ENCODE assay signal across 8 cellular contexts in genomic region chr5:179550511-179551342, GRCh38. TPM values are rescaled to one million over a fixed set of nuclear protein-coding genes. Genes with fewer than 3 reads are reported as not detected.
A peak's percentile ranks its signal among the peaks of the same experiment; 100 is the strongest.
DNase-seq lines count a peak whose midpoint lies in the region; TF ChIP-seq lines count a peak whose summit lies in the region.

Gene RUFY1, plus strand, starts transcription at chr5:179550554. Its CDS starts 16 bp downstream, at chr5:179550570.

- DNase-seq in GM10266 (ENCODE audit: extremely low spot score) (peak; percentile 92), HAP-1 (ENCODE audit: low spot score in 2 of 2) (peak; percentile 50 to 84), MM.1S (peak; percentile 79), amygdala (lab: John Stamatoyannopoulos, UW) (peak in 52 of 56 donors; percentile 15 to 92 (median 78)), right atrium auricular region (ENCODE audit: low spot score) (peak; percentile 65), uterus (peak; percentile 76 to 81)

- TF ChIP-seq CTCF in GM10266 (IDR thresholded peaks at IDR 0.05; ENCODE audit: control insufficient read depth, insufficient read depth, low read depth, missing control alignments) (no peak), MM.1S (IDR thresholded peaks at IDR 0.05; ENCODE audit: low read length) (no peak), right atrium auricular region (IDR thresholded peaks at IDR 0.05) (no peak), uterus (IDR thresholded peaks at IDR 0.05) (peak in 2 of 4 experiments; percentile 8 to 50)

- H3K4me2 ChIP-seq in MM.1S (ENCODE audit: low read depth, low read length), result peak within 1 kb of the TSS; percentile 62; the same call in 1 of the 2 replicates

- intact Hi-C loops in T-helper 1 cell treated with Interleukin-12 subunit alpha and Interleukin-12 subunit beta and Interleukin-4 antibody, amounts not matched to agents 30 ng/mL and 1 ng/mL, for 36 hours (cut with micrococcal nuclease), result loop anchor here (1.0 to 10.0 kb wide), 12 partner anchors 9 to 1694 kb away; partner anchors contain the start of genes CANX, HNRNPH1, MAML1 and MGAT1
- intact Hi-C loops in uterus (cut with DNase I; ENCODE audit: low total_unique reads), result no loop called here

- H4K20me1 ChIP-seq in MM.1S (ENCODE audit: insufficient read depth, low read length), result no peaks in the 10 kb centered on the region

- H3K9me3 ChIP-seq in HAP-1 (no peaks in the 10 kb centered on the region), MM.1S (replicated peaks; ENCODE audit: insufficient read depth, low read length) (no peaks in the 10 kb centered on the region), right atrium auricular region (no peaks in the 10 kb centered on the region), uterus (no peaks in the 10 kb centered on the region)

- H3K9ac ChIP-seq in MM.1S (ENCODE audit: low read length), result peak within 1 kb of the TSS; percentile 77
- peak within 1 kb of the TSS; percentile 70 for H3K9ac ChIP-seq in rectal smooth muscle tissue (ENCODE audit: low read length)

- in situ Hi-C loops in HAP-1 (cut with MboI; ENCODE audit: low sequenced_read_pairs), result no loop called here

- H3K4me1 ChIP-seq in HAP-1, result peaks cover 25% of the 10 kb centered on the region
- no peaks in the 10 kb centered on the region for H3K4me1 ChIP-seq in MM.1S (ENCODE audit: low read length)
- peaks cover 0 to 31% of the 10 kb centered on the region in 2 donors for H3K4me1 ChIP-seq in right atrium auricular region
- H3K4me1 ChIP-seq in rectal smooth muscle tissue (ENCODE audit: control insufficient read depth, insufficient read depth, low read length), result peaks cover 15% of the 10 kb centered on the region
- peaks cover 3 to 12% of the 10 kb centered on the region in 2 donors for H3K4me1 ChIP-seq in uterus

- H3F3A ChIP-seq in MM.1S (ENCODE audit: insufficient read depth, low read length), result no peaks in the 10 kb centered on the region

- peak within 1 kb of the TSS; percentile 91 for H3K4me3 ChIP-seq in HAP-1
- peak within 1 kb of the TSS; percentile 92 for H3K4me3 ChIP-seq in MM.1S (ENCODE audit: low read length)
- peak within 1 kb of the TSS; percentile 71 to 76 for H3K4me3 ChIP-seq in right atrium auricular region
- H3K4me3 ChIP-seq in rectal smooth muscle tissue (ENCODE audit: low read length), result peak within 1 kb of the TSS; percentile 78
- peak within 1 kb of the TSS; percentile 67 to 81 for H3K4me3 ChIP-seq in uterus

- H3K9me2 ChIP-seq in MM.1S (replicated peaks; ENCODE audit: insufficient read depth, low read length), result no peaks in the 10 kb centered on the region

- H3K27ac ChIP-seq in MM.1S (ENCODE audit: low read length) (peak within 1 kb of the TSS; percentile 77), right atrium auricular region (peak within 1 kb of the TSS; percentile 90 to 96), rectal smooth muscle tissue (ENCODE audit: low read depth, low read length) (peak within 1 kb of the TSS; percentile 95), uterus (peak within 1 kb of the TSS; percentile 94 to 95)

- TF ChIP-seq POLR2A in uterus (IDR thresholded peaks at IDR 0.05), result peak; percentile 78 to 91

- peak within 1 kb of the TSS; percentile 63 for H2AFZ ChIP-seq in MM.1S (ENCODE audit: low read length)

- H3K36me3 ChIP-seq in HAP-1 (replicated peaks), result peaks cover 8% of the 10 kb centered on the region
- no peaks in the 10 kb centered on the region for H3K36me3 ChIP-seq in MM.1S (replicated peaks; ENCODE audit: insufficient read depth, low read length)
- no peaks in the 10 kb centered on the region for H3K36me3 ChIP-seq in right atrium auricular region
- no peaks in the 10 kb centered on the region for H3K36me3 ChIP-seq in rectal smooth muscle tissue (ENCODE audit: control insufficient read depth, insufficient read depth, low read length)
- no peaks in the 10 kb centered on the region for H3K36me3 ChIP-seq in uterus

- H3K79me2 ChIP-seq in MM.1S (ENCODE audit: low read length), result peaks cover 47% of the 10 kb centered on the region

- H3K27me3 ChIP-seq in HAP-1 (ENCODE audit: low read depth) (no peaks in the 10 kb centered on the region), MM.1S (replicated peaks; ENCODE audit: insufficient read depth, low read length) (no peaks in the 10 kb centered on the region), right atrium auricular region (no peaks in the 10 kb centered on the region), rectal smooth muscle tissue (ENCODE audit: control insufficient read depth, insufficient read depth, low read length) (no peaks in the 10 kb centered on the region), uterus (no peaks in the 10 kb centered on the region)

RNA-seq across cellular contexts. Expression of gene RUFY1, which starts in this region (rescaled TPM):
- 43.4 and 47.5 TPM in 2 replicates for total RNA-seq in T-helper 1 cell treated with Interleukin-12 subunit alpha and Interleukin-12 subunit beta and Interleukin-4 antibody, amounts not matched to agents 30 ng/mL and 1 ng/mL, for 36 hours
- 10 to 100 TPM; 19.5 to 25.4 TPM for total RNA-seq in right atrium auricular region
- total RNA-seq in uterus, result 10 to 100 TPM in 3 of 4 donors, 1 to 10 TPM in 1; 8.2 to 59.2 (median 42.1) TPM

Comparison
In these comparisons a context has a peak if more than half of its experiments do, and no peak if none do; other contexts are left out.
1. Peak in every context shown above with its lines: DNase-seq, H3K4me3 ChIP-seq and H3K27ac ChIP-seq.